Comparison of ENCODE assay signal across 10 cellular contexts in the genomic region with DNA sequence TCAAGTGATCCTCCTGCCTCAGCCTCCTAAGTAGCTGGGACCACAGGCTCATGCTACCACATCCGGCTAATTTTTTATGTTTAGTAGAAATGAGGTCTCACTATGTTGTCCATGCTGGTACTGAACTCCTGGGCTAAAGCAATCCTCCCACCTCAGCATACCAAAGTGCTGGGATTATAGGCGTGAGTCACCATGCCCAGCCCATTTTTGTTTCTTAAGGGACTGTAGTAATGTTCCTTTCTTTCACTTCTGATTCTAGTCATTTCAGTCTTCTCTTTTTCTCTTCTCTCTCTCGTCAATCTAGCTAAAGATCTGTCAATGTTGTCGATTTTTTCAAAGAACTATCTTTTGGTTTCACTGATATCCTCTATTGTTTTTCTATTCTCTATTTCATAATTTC.
DNase-seq lines count a peak whose midpoint lies in the region; ATAC-seq, FAIRE-seq and TF ChIP-seq lines count a peak whose summit lies in the region.
"Had no signal": no experiment of that assay in that cellular context is flagged by ENCODE, and none has a peak within 500 bp of the region (broad histone marks: within the 10 kb centered on the region; RNA-seq: fewer than 3 reads in every experiment).

No MANE protein-coding gene starts in this region.

- ATAC-seq in stimulated activated naive B cell treated with anti-CD40 and anti-IgM and Interleukin-4, amounts not matched to agents 10 μg/mL and 1 μg/mL and 100 μg/mL, for 72 hours (replicated peaks) = peak; percentile 92 to 93
- ATAC-seq in HG03521 (IDR thresholded peaks at IDR 0.05; ENCODE audit: unreplicated experiment) = no peak
- no peak for ATAC-seq in HG03469 (IDR thresholded peaks at IDR 0.05; ENCODE audit: unreplicated experiment)

- no peak overlapping the region for H3K4me3 ChIP-seq in bronchial epithelial cell (ENCODE audit: low read depth, low read length)
- H3K4me3 ChIP-seq: Peyer's patch had no signal

- H3K4me3 Mint-ChIP-seq in stimulated activated naive B cell treated with anti-CD40 and anti-IgM and Interleukin-4, amounts not matched to agents 10 μg/mL and 1 μg/mL and 100 μg/mL, for 72 hours = no peak overlapping the region

- H3K9me3 Mint-ChIP-seq in stimulated activated naive B cell treated with anti-CD40 and anti-IgM and Interleukin-4, amounts not matched to agents 10 μg/mL and 1 μg/mL and 100 μg/mL, for 72 hours = peaks cover 0 to 2% of the 10 kb centered on the region in 2 donors

- peaks cover 2% of the 10 kb centered on the region for H3K36me3 ChIP-seq in bronchial epithelial cell (ENCODE audit: control insufficient read depth, insufficient read depth, low read length)

- H3K27me3 Mint-ChIP-seq in stimulated activated naive B cell treated with anti-CD40 and anti-IgM and Interleukin-4, amounts not matched to agents 10 μg/mL and 1 μg/mL and 100 μg/mL, for 72 hours = no peaks in the 10 kb centered on the region

- peaks cover 24 to 29% of the 10 kb centered on the region in 2 donors for H3K4me1 Mint-ChIP-seq in stimulated activated naive B cell treated with anti-CD40 and anti-IgM and Interleukin-4, amounts not matched to agents 10 μg/mL and 1 μg/mL and 100 μg/mL, for 72 hours

- H3K36me3 Mint-ChIP-seq in stimulated activated naive B cell treated with anti-CD40 and anti-IgM and Interleukin-4, amounts not matched to agents 10 μg/mL and 1 μg/mL and 100 μg/mL, for 72 hours = peaks cover 22 to 40% of the 10 kb centered on the region in 2 donors

- TF ChIP-seq CTCF in bronchial epithelial cell (IDR thresholded peaks at IDR 0.05; ENCODE audit: insufficient read depth, low read length, severe bottlenecking) = no peak

- H3K27me3 ChIP-seq in bronchial epithelial cell (ENCODE audit: control insufficient read depth, insufficient read depth, low read length) = no peaks in the 10 kb centered on the region
- H3K27me3 ChIP-seq: Peyer's patch had no signal

- no peak for FAIRE-seq in bronchial epithelial cell (lab: Jason Lieb, UNC)

- DNase-seq in activated T-cell treated with anti-CD3 and anti-CD28 coated beads for 48 hours (ENCODE audit: low read depth) (peak; percentile 12), activated T-cell treated with anti-CD3 and anti-CD28 coated beads for 4 hours (no peak), NOMO-1 treated with dmso at 0.1 percent for 144 hours (lab: John Stamatoyannopoulos, UW; ENCODE audit: unreplicated experiment) (peak; percentile 60), bronchial epithelial cell (ENCODE audit: low read depth) (peak; percentile 77), RPMI8226 (no peak)
- no peak for DNase-seq in stimulated activated naive B cell treated with anti-CD40 and anti-IgM and Interleukin-4, amounts not matched to agents 10 μg/mL and 1 μg/mL and 100 μg/mL, for 72 hours
- DNase-seq: left cardiac atrium had no signal

- H3K27ac Mint-ChIP-seq in stimulated activated naive B cell treated with anti-CD40 and anti-IgM and Interleukin-4, amounts not matched to agents 10 μg/mL and 1 μg/mL and 100 μg/mL, for 72 hours = peak overlapping the region; percentile 7

Comparison
In these comparisons a context has a peak if more than half of its experiments do, and no peak if none do; other contexts are left out.
1. DNase-seq: peak in activated T-cell treated with anti-CD3 and anti-CD28 coated beads for 48 hours (single experiment), NOMO-1 treated with dmso at 0.1 percent for 144 hours (single experiment) and bronchial epithelial cell (single experiment); none in activated T-cell treated with anti-CD3 and anti-CD28 coated beads for 4 hours (single experiment), stimulated activated naive B cell treated with anti-CD40 and anti-IgM and Interleukin-4, amounts not matched to agents 10 μg/mL and 1 μg/mL and 100 μg/mL, for 72 hours (single experiment) and RPMI8226 (single experiment).
2. ATAC-seq: peak in stimulated activated naive B cell treated with anti-CD40 and anti-IgM and Interleukin-4, amounts not matched to agents 10 μg/mL and 1 μg/mL and 100 μg/mL, for 72 hours (2 of 2); none in HG03521 (single experiment) and HG03469 (single experiment).